9 cellular contexts compared by ENCODE assay signal in the genomic region with DNA sequence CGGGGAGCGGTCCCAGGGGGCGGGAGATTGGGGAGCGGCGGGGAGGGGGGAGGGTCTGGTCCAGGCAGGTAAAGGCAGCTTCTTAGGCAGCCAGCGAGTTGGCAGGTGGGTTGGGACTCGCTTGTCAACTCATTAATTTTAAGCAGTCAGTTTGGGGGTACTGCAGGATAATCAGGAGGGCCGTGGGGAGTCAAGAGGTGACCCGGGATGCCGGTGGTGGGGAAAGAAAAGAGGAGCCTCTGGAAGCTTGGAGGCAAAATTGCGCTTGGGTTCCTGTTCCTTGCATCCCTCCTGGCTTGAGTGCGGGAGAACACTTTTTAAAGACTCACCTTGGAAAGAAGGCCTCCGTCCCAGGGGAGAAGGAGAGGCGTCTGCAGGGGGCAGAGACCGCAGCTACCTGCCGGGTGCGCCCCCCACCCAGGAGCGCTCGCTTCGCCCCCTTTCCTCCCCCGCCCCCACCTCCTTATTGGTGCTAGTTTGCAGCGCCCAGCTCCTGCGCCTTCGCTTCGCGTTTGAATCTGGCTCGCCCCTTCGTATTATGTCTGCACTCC. TPM values are rescaled to one million over a fixed set of nuclear protein-coding genes. Genes with fewer than 3 reads are reported as not detected.
DNase-seq lines count a peak whose midpoint lies in the region; ATAC-seq and TF ChIP-seq lines count a peak whose summit lies in the region.
"Had no signal": no experiment of that assay in that cellular context is flagged by ENCODE, and none has a peak within 500 bp of the region (broad histone marks: within the 10 kb centered on the region; RNA-seq: fewer than 3 reads in every experiment).

A gene with protein sequence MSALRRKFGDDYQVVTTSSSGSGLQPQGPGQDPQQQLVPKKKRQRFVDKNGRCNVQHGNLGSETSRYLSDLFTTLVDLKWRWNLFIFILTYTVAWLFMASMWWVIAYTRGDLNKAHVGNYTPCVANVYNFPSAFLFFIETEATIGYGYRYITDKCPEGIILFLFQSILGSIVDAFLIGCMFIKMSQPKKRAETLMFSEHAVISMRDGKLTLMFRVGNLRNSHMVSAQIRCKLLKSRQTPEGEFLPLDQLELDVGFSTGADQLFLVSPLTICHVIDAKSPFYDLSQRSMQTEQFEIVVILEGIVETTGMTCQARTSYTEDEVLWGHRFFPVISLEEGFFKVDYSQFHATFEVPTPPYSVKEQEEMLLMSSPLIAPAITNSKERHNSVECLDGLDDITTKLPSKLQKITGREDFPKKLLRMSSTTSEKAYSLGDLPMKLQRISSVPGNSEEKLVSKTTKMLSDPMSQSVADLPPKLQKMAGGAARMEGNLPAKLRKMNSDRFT (plus strand): TSS at position 458 of the 551 bp plus-strand sequence. CDS start 81 bp downstream, at position 539.

- H3K79me2 ChIP-seq in smooth muscle cell (ENCODE audit: low read depth) = no peaks in the 10 kb centered on the region

- no peak for DNase-seq in astrocyte of the cerebellum (ENCODE audit: low read depth)
- DNase-seq in left lung = no peak
- DNase-seq in smooth muscle cell (lab: John Stamatoyannopoulos, UW; ENCODE audit: unreplicated experiment) = no peak
- no peak for DNase-seq in stimulated activated CD4-positive, alpha-beta T cell treated with anti-CD3 and anti-CD28 coated beads, Interleukin-12 subunit alpha, Interleukin-12 subunit beta, amount 100 ng/mL, for 4 hours
- DNase-seq in NCI-H146 treated with DMSO at 0.1 percent for 48 hours (lab: John Stamatoyannopoulos, UW; ENCODE audit: unreplicated experiment) = no peak
- no peak for DNase-seq in NCI-H2196 treated with DMSO at 0.1 percent for 48 hours (lab: John Stamatoyannopoulos, UW; ENCODE audit: unreplicated experiment)
- DNase-seq: amniotic stem cell, GOT3 had no signal

- H3F3A ChIP-seq in smooth muscle cell (ENCODE audit: low read depth) = no peaks in the 10 kb centered on the region

- H3K9me3 ChIP-seq in HUES6 (ENCODE audit: control insufficient read depth, insufficient read depth, low read depth, low read length) (no peaks in the 10 kb centered on the region), left lung (no peaks in the 10 kb centered on the region), smooth muscle cell (replicated peaks; ENCODE audit: low read depth) (no peaks in the 10 kb centered on the region)

- H3K9ac ChIP-seq in HUES6 (ENCODE audit: low read length) (peak within 1 kb of the TSS; percentile 32), smooth muscle cell (ENCODE audit: low read depth) (peak within 1 kb of the TSS; percentile 3)

- H3K4me1 ChIP-seq in HUES6 (ENCODE audit: control insufficient read depth, insufficient read depth, low read length) (peaks cover 7% of the 10 kb centered on the region), left lung (peaks cover 0 to 13% of the 10 kb centered on the region in 2 donors), smooth muscle cell (ENCODE audit: low read depth) (peaks cover 3% of the 10 kb centered on the region)

- H3K4me3 ChIP-seq in HUES6 (ENCODE audit: low read depth, low read length) (peak within 1 kb of the TSS; percentile 73), astrocyte of the cerebellum (ENCODE audit: low read depth, low read length) (peak within 1 kb of the TSS; percentile 38), left lung (peak within 1 kb of the TSS; percentile 13 to 24), smooth muscle cell (peak within 1 kb of the TSS; percentile 74)

- H3K4me2 ChIP-seq in smooth muscle cell = peak within 1 kb of the TSS; percentile 91

- intact Hi-C loops in left lung (cut with DNase I) = no loop called here

- peak within 1 kb of the TSS; percentile 98 for H2AFZ ChIP-seq in smooth muscle cell (ENCODE audit: low read depth)

- in situ Hi-C loops in astrocyte of the cerebellum (cut with HindIII; ENCODE audit: low sequenced_read_pairs) = no loop called here

- H3K36me3 ChIP-seq in HUES6 (ENCODE audit: control insufficient read depth, insufficient read depth, low read length) = no peaks in the 10 kb centered on the region
- no peaks in the 10 kb centered on the region for H3K36me3 ChIP-seq in left lung
- H3K36me3 ChIP-seq in smooth muscle cell (ENCODE audit: low read depth) = no peaks in the 10 kb centered on the region

- no peak for ATAC-seq in left lung

- H3K27me3 ChIP-seq in HUES6 (ENCODE audit: control insufficient read depth, insufficient read depth, low read length) = peaks cover 46% of the 10 kb centered on the region
- H3K27me3 ChIP-seq in left lung = peaks cover 38 to 41% of the 10 kb centered on the region in 2 donors
- H3K27me3 ChIP-seq in smooth muscle cell (ENCODE audit: low read depth) = peaks cover 13% of the 10 kb centered on the region

- WGBS in smooth muscle cell (ENCODE audit: low lambda C conversion rate) = 46% methylated on average over 22 of the region's 28 CpGs

- TF ChIP-seq CTCF in astrocyte of the cerebellum (IDR thresholded peaks at IDR 0.05; ENCODE audit: low read depth, low read length, missing control alignments) = no peak
- TF ChIP-seq CTCF in left lung (IDR thresholded peaks at IDR 0.05) = no peak
- no peak for TF ChIP-seq CTCF in smooth muscle cell (IDR thresholded peaks at IDR 0.05; ENCODE audit: borderline replicate concordance, insufficient read depth, poor library complexity, severe bottlenecking)

- H4K20me1 ChIP-seq in smooth muscle cell (ENCODE audit: low read depth) = no peaks in the 10 kb centered on the region

- no peak within 1 kb of the TSS for H3K27ac ChIP-seq in HUES6 (ENCODE audit: low read depth, low read length)
- no peak within 1 kb of the TSS for H3K27ac ChIP-seq in left lung
- no peak within 1 kb of the TSS for H3K27ac ChIP-seq in smooth muscle cell (ENCODE audit: low read depth)

RNA-seq across cellular contexts. Expression of the gene that starts here (rescaled TPM):
- total RNA-seq in left lung (under 1 TPM in 1 of 2 donors, not detected in 1; 0.10 TPM), smooth muscle cell (0.04 and 0.22 TPM in 2 replicates)
- polyA plus RNA-seq in smooth muscle cell = not detected in 2 replicates

Comparison
In these comparisons a context has a peak if more than half of its experiments do, and no peak if none do; other contexts are left out.
1. H3K4me3 ChIP-seq: peak in every context shown above with its lines; median percentile 74 in smooth muscle cell; 73 in HUES6; 38 in astrocyte of the cerebellum; 18 in left lung.